Comparison of ENCODE assay signal across 21 cellular contexts in genomic region chr17:55699178-55699865, GRCh38. TPM values are rescaled to one million over a fixed set of nuclear protein-coding genes. Genes with fewer than 3 reads are reported as not detected.
DNase-seq lines count a peak whose midpoint lies in the region; ATAC-seq and TF ChIP-seq lines count a peak whose summit lies in the region.
"Had no signal": no experiment of that assay in that cellular context is flagged by ENCODE, and none has a peak within 500 bp of the region (broad histone marks: within the 10 kb centered on the region; RNA-seq: fewer than 3 reads in every experiment).

No MANE protein-coding gene starts in this region.

- TF ChIP-seq CTCF in heart right ventricle (IDR thresholded peaks at IDR 0.05), result no peak
- no peak for TF ChIP-seq CTCF in right atrium auricular region (IDR thresholded peaks at IDR 0.05)
- TF ChIP-seq CTCF in upper lobe of right lung (IDR thresholded peaks at IDR 0.05), result no peak

- H3K9me3 ChIP-seq in heart right ventricle (peaks cover 0 to 5% (median 0%) of the 10 kb centered on the region in 11 donors), right atrium auricular region (no peaks in the 10 kb centered on the region), upper lobe of right lung (no peaks in the 10 kb centered on the region)
- H3K9me3 ChIP-seq: body of pancreas, vagina had no signal

- intact Hi-C loops in heart right ventricle (cut with DNase I), result no loop called here
- intact Hi-C loops in upper lobe of right lung (cut with DNase I), result no loop called here

- no peak overlapping the region for H3K4me3 ChIP-seq in heart right ventricle
- no peak overlapping the region for H3K4me3 ChIP-seq in right atrium auricular region
- no peak overlapping the region for H3K4me3 ChIP-seq in upper lobe of right lung
- H3K4me3 ChIP-seq: body of pancreas, coronary artery, vagina had no signal

- H3K27ac ChIP-seq in heart right ventricle, result no peak overlapping the region
- no peak overlapping the region for H3K27ac ChIP-seq in right atrium auricular region
- no peak overlapping the region for H3K27ac ChIP-seq in upper lobe of right lung
- H3K27ac ChIP-seq: body of pancreas, coronary artery, vagina had no signal

- H3K27me3 ChIP-seq in heart right ventricle, result peaks cover 0 to 9% (median 5%) of the 10 kb centered on the region in 7 donors
- no peaks in the 10 kb centered on the region for H3K27me3 ChIP-seq in right atrium auricular region
- no peaks in the 10 kb centered on the region for H3K27me3 ChIP-seq in upper lobe of right lung
- H3K27me3 ChIP-seq: body of pancreas, vagina had no signal

- WGBS in heart right ventricle, 2 donors, result 46 to 53% methylated on average over 8 of the region's 8 CpGs

- no peaks in the 10 kb centered on the region for H3K36me3 ChIP-seq in heart right ventricle
- H3K36me3 ChIP-seq in right atrium auricular region, result no peaks in the 10 kb centered on the region
- no peaks in the 10 kb centered on the region for H3K36me3 ChIP-seq in upper lobe of right lung
- H3K36me3 ChIP-seq: vagina had no signal

- ATAC-seq in heart right ventricle (peak in 6 of 8 donors; percentile 37 to 69 (median 62)), upper lobe of right lung (peak; percentile 24), GM18858 (IDR thresholded peaks at IDR 0.05; ENCODE audit: unreplicated experiment) (no peak)
- ATAC-seq: activated CD8-positive, alpha-beta T cell treated with anti-CD3 and anti-CD28 coated beads for 36 hours; body of pancreas; CD8-positive, alpha-beta T cell; T-helper 17 cell had no signal

- DNase-seq in heart right ventricle, result peak in 1 of 2 donors; percentile 34
- no peak for DNase-seq in right atrium auricular region (ENCODE audit: low spot score)
- DNase-seq in NCI-H69 (lab: John Stamatoyannopoulos, UW), result peak; percentile 74
- DNase-seq in kidney tubule cell (ENCODE audit: low spot score), result peak; percentile 23
- no peak for DNase-seq in upper lobe of right lung
- DNase-seq in T-helper 2 cell, result no peak
- no peak for DNase-seq in kidney glomerular epithelial cell (lab: John Stamatoyannopoulos, UW)
- DNase-seq: activated B cell treated with CpG ODN at 0.5 μM for 24 hours; activated CD8-positive, alpha-beta T cell treated with anti-CD3 and anti-CD28 coated beads for 36 hours; activated T-cell treated with anti-CD3 and anti-CD28 coated beads, Interleukin-2, amount 50 U/mL, for 48 hours; CD8-positive, alpha-beta T cell; erythroblast; GF-D8; midbrain; occipital lobe; stimulated activated CD4-positive, alpha-beta T cell treated with anti-CD3 and anti-CD28 coated beads, Interleukin-2, amount 100 ng/mL, for 24 hours; T-helper 17 cell had no signal

- H3K4me1 ChIP-seq in heart right ventricle (peaks cover 0 to 3% (median 0%) of the 10 kb centered on the region in 9 donors), right atrium auricular region (no peaks in the 10 kb centered on the region), upper lobe of right lung (peaks cover 8% of the 10 kb centered on the region)
- H3K4me1 ChIP-seq: body of pancreas had no signal

RNA-seq across cellular contexts. Expression of gene TMEM100, which starts 23.3 kb away (rescaled TPM):
- total RNA-seq in heart right ventricle (10 to 100 TPM in 1 of 10 donors, 1 to 10 TPM in 9; 1.6 to 12.1 (median 5.7) TPM), right atrium auricular region (10 to 100 TPM; 18.0 to 26.1 TPM), upper lobe of right lung (279 TPM)
- 1 to 10 TPM; 6.4 to 8.3 TPM for polyA plus RNA-seq in heart right ventricle
- total RNA-seq: activated B cell treated with CpG ODN at 0.5 μM for 24 hours; activated CD8-positive, alpha-beta T cell treated with anti-CD3 and anti-CD28 coated beads for 36 hours; CD8-positive, alpha-beta T cell; T-helper 17 cell had no signal

RNA-seq across cellular contexts. Expression of gene PCTP, which starts 51.5 kb away (rescaled TPM):
- total RNA-seq in heart right ventricle, result 10 to 100 TPM; 13.6 to 23.3 (median 19.9) TPM
- polyA plus RNA-seq in heart right ventricle, result 10 to 100 TPM; 11.8 to 14.1 TPM
- 10 to 100 TPM; 15.1 to 27.0 TPM for total RNA-seq in right atrium auricular region
- 24.7 TPM for total RNA-seq in upper lobe of right lung

Comparison
In these comparisons a context has a peak if more than half of its experiments do, and no peak if none do; other contexts are left out.
1. DNase-seq: peak in NCI-H69 (single experiment) and kidney tubule cell (single experiment); none in right atrium auricular region (single experiment), upper lobe of right lung (single experiment), T-helper 2 cell (0 of 5) and kidney glomerular epithelial cell (single experiment).
2. RNA of gene TMEM100, which starts 23.3 kb away (total RNA-seq): 279 TPM in upper lobe of right lung (single experiment); 18.0 to 26.1 TPM in right atrium auricular region and 1.6 to 12.1 TPM in heart right ventricle; every median in the first group is over 10 times any median in the second.